31 cellular contexts compared by ENCODE assay signal in the genomic region with DNA sequence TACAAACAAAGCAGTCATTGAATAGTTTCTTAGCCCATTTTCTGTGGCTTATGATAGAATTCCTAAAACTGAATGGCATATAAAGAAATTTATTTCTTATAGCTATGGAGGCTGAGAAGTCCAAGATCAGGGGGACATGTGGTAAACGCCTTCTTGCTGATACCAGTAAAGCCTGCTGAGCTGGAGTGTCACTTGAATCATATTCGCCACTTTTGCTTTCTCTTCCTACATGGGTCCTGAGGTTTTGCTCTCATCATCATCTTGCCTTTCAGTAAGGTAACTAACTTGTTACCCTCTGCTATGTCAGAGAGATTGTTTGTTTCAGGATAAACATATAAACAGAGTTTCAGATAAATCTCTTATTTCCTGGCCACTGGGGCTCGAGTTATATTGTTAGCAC.
DNase-seq lines count a peak whose midpoint lies in the region; ATAC-seq, FAIRE-seq and TF ChIP-seq lines count a peak whose summit lies in the region.
"Had no signal": no experiment of that assay in that cellular context is flagged by ENCODE, and none has a peak within 500 bp of the region (broad histone marks: within the 10 kb centered on the region; RNA-seq: fewer than 3 reads in every experiment).

No MANE protein-coding gene starts in this region.

- H3K9ac ChIP-seq in GM12878 (ENCODE audit: control insufficient read depth, insufficient read depth, low read length): no peak overlapping the region

- H4K20me1 ChIP-seq in GM12878 (ENCODE audit: control insufficient read depth, insufficient read depth): no peaks in the 10 kb centered on the region

- H2AFZ ChIP-seq in GM12878 (ENCODE audit: control insufficient read depth, low read depth, low read length): no peak overlapping the region

- H3K27me3 ChIP-seq in cardiac muscle cell (no peaks in the 10 kb centered on the region), GM12878 (replicated peaks in 1 of 2; ENCODE audit: control insufficient read depth in 2 of 2, insufficient read depth in 2 of 2, low read length in 1 of 2) (no peaks in the 10 kb centered on the region; a peak in 1 of 4 replicates), thyroid gland (no peaks in the 10 kb centered on the region), stomach (no peaks in the 10 kb centered on the region)
- H3K27me3 ChIP-seq: Peyer's patch, sigmoid colon had no signal

- no peak for TF ChIP-seq RAD21 in GM12878 (IDR thresholded peaks at IDR 0.05; ENCODE audit: insufficient read depth, low read depth, low read length)

- RAD21 ChIA-PET in GM12878 (lab: Charles Lee; ENCODE audit: unreplicated experiment): no interaction called here

- no peak overlapping the region for H3K4me2 ChIP-seq in GM12878 (ENCODE audit: control insufficient read depth, insufficient read depth)

- no peaks in the 10 kb centered on the region for H3K36me3 ChIP-seq in cardiac muscle cell
- H3K36me3 ChIP-seq in GM12878 (ENCODE audit: control insufficient read depth in 2 of 2, insufficient read depth in 2 of 2, low read length in 1 of 2): no peaks in the 10 kb centered on the region
- no peaks in the 10 kb centered on the region for H3K36me3 ChIP-seq in thyroid gland
- no peaks in the 10 kb centered on the region for H3K36me3 ChIP-seq in stomach
- H3K36me3 ChIP-seq: HAP-1, Peyer's patch, prostate gland, sigmoid colon had no signal

- H3K9me3 ChIP-seq in cardiac muscle cell (ENCODE audit: low read depth): no peaks in the 10 kb centered on the region
- no peaks in the 10 kb centered on the region; the same call in 2 of the 3 replicates for H3K9me3 ChIP-seq in GM12878 (replicated peaks; ENCODE audit: control insufficient read depth, insufficient read depth, low read length)
- H3K9me3 ChIP-seq in thyroid gland: no peaks in the 10 kb centered on the region
- H3K9me3 ChIP-seq in stomach: no peaks in the 10 kb centered on the region
- H3K9me3 ChIP-seq: HAP-1, Peyer's patch, prostate gland, sigmoid colon had no signal

- POLR2A ChIA-PET in GM12878 (lab: Charles Lee): no interaction called here

- no peaks in the 10 kb centered on the region for H3K79me2 ChIP-seq in GM12878 (ENCODE audit: control insufficient read depth, insufficient read depth, low read length)

- peaks cover 22% of the 10 kb centered on the region for H3K4me1 ChIP-seq in cardiac muscle cell (ENCODE audit: low read depth)
- no peaks in the 10 kb centered on the region for H3K4me1 ChIP-seq in GM12878 (ENCODE audit: control insufficient read depth, insufficient read depth, low read length)
- H3K4me1 ChIP-seq in thyroid gland: peaks cover 12 to 24% of the 10 kb centered on the region in 2 donors
- peaks cover 0 to 15% (median 6%) of the 10 kb centered on the region in 4 donors for H3K4me1 ChIP-seq in stomach
- H3K4me1 ChIP-seq: Peyer's patch, prostate gland had no signal

- CTCF ChIA-PET in GM12878 (lab: Yijun Ruan, JAX): no interaction called here

- H3K4me3 ChIP-seq in cardiac muscle cell (no peak overlapping the region), GM12878 (no peak overlapping the region), thyroid gland (replicated peaks in 1 of 3) (no peak overlapping the region), stomach (no peak overlapping the region)
- H3K4me3 ChIP-seq: coronary artery, HAP-1, Peyer's patch, prostate gland, sigmoid colon had no signal

- no peak for TF ChIP-seq EP300 in GM12878 (IDR thresholded peaks at IDR 0.05; ENCODE audit: borderline replicate concordance in 1 of 2, control insufficient read depth in 1 of 2, low read depth in 2 of 2, low read length in 2 of 2)
- no peak for TF ChIP-seq EP300 in stomach (IDR thresholded peaks at IDR 0.05)

- in situ Hi-C loops in GM12878 (cut with MboI): no loop called here

- no peak for FAIRE-seq in GM12878 (lab: Jason Lieb, UNC)
- FAIRE-seq: astrocyte had no signal

- TF ChIP-seq CTCF in cardiac muscle cell (IDR thresholded peaks at IDR 0.05; ENCODE audit: low read depth, low read length) (no peak), GM12878 (IDR thresholded peaks at IDR 0.05 in 2 of 3, conservative IDR thresholded peaks at IDR 0.05 in 1 of 3; ENCODE audit: control insufficient read depth in 2 of 3, extremely low read depth in 1 of 3, insufficient read depth in 1 of 3, low read depth in 3 of 3, low read length in 3 of 3) (no peak), thyroid gland (IDR thresholded peaks at IDR 0.05) (no peak), stomach (IDR thresholded peaks at IDR 0.05) (no peak)

- H3K27ac ChIP-seq in cardiac muscle cell: peak overlapping the region; percentile 47
- H3K27ac ChIP-seq in GM12878 (ENCODE audit: control insufficient read depth, insufficient read depth): no peak overlapping the region
- peak overlapping the region; percentile 1 to 45 (median 3) for H3K27ac ChIP-seq in thyroid gland
- H3K27ac ChIP-seq in stomach: no peak overlapping the region
- H3K27ac ChIP-seq: 22Rv1, coronary artery, Peyer's patch, prostate gland, sigmoid colon had no signal

- intact Hi-C loops in Right ventricle myocardium superior (cut with DNase I) (no loop called here), GM12878 (cut with micrococcal nuclease; ENCODE audit: unreplicated experiment) (no loop called here), thyroid gland (cut with DNase I) (no loop called here), stomach (cut with DNase I; ENCODE audit: low total_unique reads) (no loop called here)

- TF ChIP-seq POLR2A in GM12878 (IDR thresholded peaks at IDR 0.05; ENCODE audit: low read depth, low read length) (no peak), thyroid gland (IDR thresholded peaks at IDR 0.05) (no peak), stomach (IDR thresholded peaks at IDR 0.05) (no peak)

- 18% methylated on average over 3 of the region's 3 CpGs for WGBS in GM12878 (ENCODE audit: insufficient coverage, insufficient replicate concordance, low lambda C conversion rate, missing lambda C conversion rate)
- 65 to 70% methylated on average over 3 of the region's 3 CpGs for WGBS in thyroid gland, 2 donors
- 57 to 79% (median 64%) methylated on average over 3 of the region's 3 CpGs for WGBS in stomach, 5 donors

- no peak for DNase-seq in activated CD4-positive, CD25-positive, alpha-beta regulatory T cell treated with anti-CD3 and anti-CD28 coated beads, Interleukin-2, amount 50 U/mL, for 72 hours
- no peak for DNase-seq in cardiac muscle cell (ENCODE audit: low read depth in 1 of 2, low spot score in 1 of 2)
- no peak for DNase-seq in Right ventricle myocardium superior
- DNase-seq in GM12878 (ENCODE audit: low read depth, low spot score): no peak
- DNase-seq in thyroid gland: no peak
- DNase-seq in GM03348 (ENCODE audit: low spot score): no peak
- no peak for DNase-seq in stomach
- DNase-seq: activated CD4-positive, alpha-beta T cell treated with anti-CD3 and anti-CD28 coated beads, Interleukin-2, amount 10 ng/mL, durations not matched to agents 24 days and 14 days; activated CD8-positive, alpha-beta memory T cell treated with anti-CD3 and anti-CD28 coated beads, Interleukin-2, amount 50 U/mL, for 4 hours; C1 segment of cervical spinal cord; DMS53; effector memory CD4-positive, alpha-beta T cell; erythroblast; Kasumi-1; NCI-H1048; NCI-H1694; NCI-H446; NCI-H748 treated with DMSO at 0.1 percent for 48 hours; Peyer's patch; SHP77 treated with DMSO at 0.1 percent for 48 hours; sigmoid colon; stimulated activated CD4-positive, alpha-beta T cell treated with anti-CD3 and anti-CD28 coated beads, Interleukin-12 subunit alpha, Interleukin-12 subunit beta, amount 100 ng/mL, for 4 hours; stimulated activated CD4-positive, alpha-beta T cell treated with anti-CD3 and anti-CD28 coated beads, Interleukin-2, amount 100 ng/mL, for 48 hours; trophoblast cell had no signal

- no TSS peak for BruUV-seq in GM12878 (replicated peaks; lab: Mats Ljungman, UMichigan)

- peak; percentile 55 to 65 for ATAC-seq in activated CD4-positive, CD25-positive, alpha-beta regulatory T cell treated with anti-CD3 and anti-CD28 coated beads, Interleukin-2, amount 50 U/mL, for 24 hours
- ATAC-seq in Right ventricle myocardium superior (ENCODE audit: poor library complexity) (no peak), GM12878 (peak; percentile 61)
- ATAC-seq: left lobe of liver had no signal

- SMC1A ChIA-PET in GM12878 (lab: Charles Lee; ENCODE audit: uncharacterized antibody, unreplicated experiment): interaction anchor here (1.6 kb wide), 1 partner anchor 20 kb away, joined by 4 read pairs; no protein-coding TSS in a partner anchor

TF ChIP-seq in GM12878, 131 proteins besides CTCF, POLR2A, EP300 and RAD21 (continues in another document):
- TF ChIP-seq ZNF274 (IDR thresholded peaks at IDR 0.05; ENCODE audit: insufficient read depth, insufficient read length) (no peak), SMAD1 (IDR thresholded peaks at IDR 0.05; ENCODE audit: low read depth, partially characterized antibody) (no peak), ATF3 (IDR thresholded peaks at IDR 0.05; ENCODE audit: borderline replicate concordance, extremely low read depth, low read depth, low read length) (no peak), KAT2A (conservative IDR thresholded peaks at IDR 0.05; ENCODE audit: control insufficient read depth, low read depth, low read length) (no peak), SUZ12 (IDR thresholded peaks at IDR 0.05; ENCODE audit: unreplicated experiment) (no peak), NRF1 (conservative IDR thresholded peaks at IDR 0.05; ENCODE audit: low read depth, low read length) (no peak)

Comparison
In these comparisons a context has a peak if more than half of its experiments do, and no peak if none do; other contexts are left out.
1. H3K27ac ChIP-seq: peak in cardiac muscle cell (single experiment) and thyroid gland (3 of 3); none in GM12878 (single experiment) and stomach (0 of 5).